27 cellular contexts compared by ENCODE assay signal in genomic region chr1:225526878-225527277, GRCh38.
A peak's percentile ranks its signal among the peaks of the same experiment; 100 is the strongest.
DNase-seq lines count a peak whose midpoint lies in the region; ATAC-seq and TF ChIP-seq lines count a peak whose summit lies in the region.
"Had no signal": no experiment of that assay in that cellular context is flagged by ENCODE, and none has a peak within 500 bp of the region (broad histone marks: within the 10 kb centered on the region; RNA-seq: fewer than 3 reads in every experiment).

No MANE protein-coding gene starts in this region.

- peak overlapping the region; percentile 39; the same call in 1 of the 2 replicates for H3K27ac Mint-ChIP-seq in WTC11
- no peak overlapping the region for H3K27ac Mint-ChIP-seq in natural killer cell treated with Interleukin-12 subunit alpha and Interleukin-12 subunit beta and Interleukin-15 and Interleukin-18, amount 100 ng/mL, for 72 hours
- H3K27ac Mint-ChIP-seq: activated CD8-positive, alpha-beta T cell treated with anti-CD3 and anti-CD28 coated beads for 36 hours; activated naive CD4-positive, alpha-beta T cell treated with anti-CD3 and anti-CD28 coated beads, Interleukin-2, amount 50 U/mL, for 24 hours; activated T-helper 17 cell treated with anti-CD3 and anti-CD28 coated beads, Interleukin-2, amount 50 U/mL, for 72 hours; CD4-positive, alpha-beta T cell; dendritic cell treated with granulocyte-macrophage colony-stimulating factor and Interleukin-4, amounts not matched to agents 40 ng/mL and 50 ng/mL, for 4 days; naive thymus-derived CD4-positive, alpha-beta T cell; stimulated activated effector memory CD8-positive, alpha-beta T cell treated with anti-CD3 and anti-CD28 coated beads, Interleukin-12 subunit alpha, Interleukin-12 subunit beta, amount 100 ng/mL, for 72 hours; T-helper 1 cell treated with Interleukin-12 subunit alpha and Interleukin-12 subunit beta and Interleukin-4 antibody, amounts not matched to agents 30 μg/mL and 1 μg/mL, for 36 hours had no signal

- no peak for TF ChIP-seq CTCF in WTC11 (IDR thresholded peaks at IDR 0.05)
- TF ChIP-seq CTCF in stomach (IDR thresholded peaks at IDR 0.05), result no peak

- H3K4me1 Mint-ChIP-seq in WTC11, result peaks cover 30% of the 10 kb centered on the region
- H3K4me1 Mint-ChIP-seq in natural killer cell treated with Interleukin-12 subunit alpha and Interleukin-12 subunit beta and Interleukin-15 and Interleukin-18, amount 100 ng/mL, for 72 hours (ENCODE audit: low read depth in 2 of 2), result peaks cover 0 to 2% of the 10 kb centered on the region in 2 donors
- H3K4me1 Mint-ChIP-seq: activated naive CD4-positive, alpha-beta T cell treated with anti-CD3 and anti-CD28 coated beads, Interleukin-2, amount 50 U/mL, for 24 hours; activated T-helper 17 cell treated with anti-CD3 and anti-CD28 coated beads, Interleukin-2, amount 50 U/mL, for 72 hours; stimulated activated effector memory CD8-positive, alpha-beta T cell treated with anti-CD3 and anti-CD28 coated beads, Interleukin-12 subunit alpha, Interleukin-12 subunit beta, amount 100 ng/mL, for 72 hours had no signal

- no peaks in the 10 kb centered on the region; the same call in 1 of the 2 replicates for H3K36me3 Mint-ChIP-seq in WTC11
- H3K36me3 Mint-ChIP-seq in natural killer cell treated with Interleukin-12 subunit alpha and Interleukin-12 subunit beta and Interleukin-15 and Interleukin-18, amount 100 ng/mL, for 72 hours, result no peaks in the 10 kb centered on the region
- H3K36me3 Mint-ChIP-seq: activated naive CD4-positive, alpha-beta T cell treated with anti-CD3 and anti-CD28 coated beads, Interleukin-2, amount 50 U/mL, for 24 hours; naive thymus-derived CD4-positive, alpha-beta T cell; stimulated activated effector memory CD8-positive, alpha-beta T cell treated with anti-CD3 and anti-CD28 coated beads, Interleukin-12 subunit alpha, Interleukin-12 subunit beta, amount 100 ng/mL, for 72 hours had no signal

- H3K9me3 ChIP-seq in iPS-18a (ENCODE audit: control insufficient read depth, low read depth, low read length), result no peaks in the 10 kb centered on the region
- no peaks in the 10 kb centered on the region for H3K9me3 ChIP-seq in stomach
- H3K9me3 ChIP-seq: left lung had no signal

- intact Hi-C loops in stomach (cut with DNase I; ENCODE audit: low total_unique reads), result no loop called here

- WGBS in stomach, 5 donors, result 16 to 21% (median 18%) methylated on average over 3 of the region's 3 CpGs

- H3K27ac ChIP-seq in iPS-18a (ENCODE audit: low read length), result peak overlapping the region; percentile 18
- no peak overlapping the region for H3K27ac ChIP-seq in stomach
- H3K27ac ChIP-seq: 22Rv1, GM23248, left lung had no signal

- no peak overlapping the region for H3K4me3 Mint-ChIP-seq in WTC11
- no peak overlapping the region for H3K4me3 Mint-ChIP-seq in natural killer cell treated with Interleukin-12 subunit alpha and Interleukin-12 subunit beta and Interleukin-15 and Interleukin-18, amount 100 ng/mL, for 72 hours
- H3K4me3 Mint-ChIP-seq: activated CD8-positive, alpha-beta T cell treated with anti-CD3 and anti-CD28 coated beads for 36 hours; activated naive CD4-positive, alpha-beta T cell treated with anti-CD3 and anti-CD28 coated beads, Interleukin-2, amount 50 U/mL, for 24 hours; activated T-helper 17 cell treated with anti-CD3 and anti-CD28 coated beads, Interleukin-2, amount 50 U/mL, for 72 hours; CD4-positive, alpha-beta T cell; dendritic cell treated with granulocyte-macrophage colony-stimulating factor and Interleukin-4, amounts not matched to agents 40 ng/mL and 50 ng/mL, for 4 days; naive thymus-derived CD4-positive, alpha-beta T cell; stimulated activated effector memory CD8-positive, alpha-beta T cell treated with anti-CD3 and anti-CD28 coated beads, Interleukin-12 subunit alpha, Interleukin-12 subunit beta, amount 100 ng/mL, for 72 hours; T-helper 1 cell treated with Interleukin-12 subunit alpha and Interleukin-12 subunit beta and Interleukin-4 antibody, amounts not matched to agents 30 μg/mL and 1 μg/mL, for 36 hours had no signal

- H3K4me1 ChIP-seq in iPS-18a (ENCODE audit: control insufficient read depth, low read depth, low read length), result peaks cover 24% of the 10 kb centered on the region
- H3K4me1 ChIP-seq in stomach, result peaks cover 0 to 38% (median 24%) of the 10 kb centered on the region in 4 donors
- H3K4me1 ChIP-seq: left lung had no signal

- H3K9ac ChIP-seq in iPS-18a (ENCODE audit: low read length), result no peak overlapping the region
- H3K9ac ChIP-seq: GM23248 had no signal

- TF ChIP-seq POLR2A in stomach (IDR thresholded peaks at IDR 0.05), result no peak

- H3K27me3 ChIP-seq in iPS-18a (ENCODE audit: control insufficient read depth, insufficient read depth, low read length), result no peaks in the 10 kb centered on the region
- H3K27me3 ChIP-seq in stomach, result no peaks in the 10 kb centered on the region
- H3K27me3 ChIP-seq: left lung had no signal

- DNase-seq in DMS 273 (lab: John Stamatoyannopoulos, UW; ENCODE audit: unreplicated experiment), result peak; percentile 53
- DNase-seq in DMS 273 treated with DMSO at 0.1 percent for 48 hours (lab: John Stamatoyannopoulos, UW), result no peak
- no peak for DNase-seq in WTC11 (ENCODE audit: low spot score)
- peak; percentile 68 for DNase-seq in stomach
- no peak for DNase-seq in NCI-H2171 treated with DMSO at 0.1 percent for 48 hours (lab: John Stamatoyannopoulos, UW)
- DNase-seq in natural killer cell treated with Interleukin-12 subunit alpha and Interleukin-12 subunit beta and Interleukin-15 and Interleukin-18, amount 100 ng/mL, for 72 hours (ENCODE audit: low spot score), result no peak
- DNase-seq: activated CD4-positive, alpha-beta T cell treated with anti-CD3 and anti-CD28 coated beads for 1 hour; activated CD8-positive, alpha-beta T cell treated with anti-CD3 and anti-CD28 coated beads for 36 hours; CD4-positive, alpha-beta T cell; central memory CD4-positive, alpha-beta T cell; EL; GM23248; naive thymus-derived CD4-positive, alpha-beta T cell; NCI-H1092; NCI-H187; NCI-H69; retina; stimulated activated CD4-positive, alpha-beta T cell treated with anti-CD3 and anti-CD28 coated beads, Interleukin-4, amount 100 ng/mL, for 24 hours had no signal

- peaks cover 5% of the 10 kb centered on the region; the same call in 1 of the 2 replicates for H3K9me3 Mint-ChIP-seq in WTC11
- H3K9me3 Mint-ChIP-seq in natural killer cell treated with Interleukin-12 subunit alpha and Interleukin-12 subunit beta and Interleukin-15 and Interleukin-18, amount 100 ng/mL, for 72 hours, result no peaks in the 10 kb centered on the region
- H3K9me3 Mint-ChIP-seq: activated CD8-positive, alpha-beta T cell treated with anti-CD3 and anti-CD28 coated beads for 36 hours; activated naive CD4-positive, alpha-beta T cell treated with anti-CD3 and anti-CD28 coated beads, Interleukin-2, amount 50 U/mL, for 24 hours; activated T-helper 17 cell treated with anti-CD3 and anti-CD28 coated beads, Interleukin-2, amount 50 U/mL, for 72 hours; CD4-positive, alpha-beta T cell; dendritic cell treated with granulocyte-macrophage colony-stimulating factor and Interleukin-4, amounts not matched to agents 40 ng/mL and 50 ng/mL, for 4 days; naive thymus-derived CD4-positive, alpha-beta T cell; stimulated activated effector memory CD8-positive, alpha-beta T cell treated with anti-CD3 and anti-CD28 coated beads, Interleukin-12 subunit alpha, Interleukin-12 subunit beta, amount 100 ng/mL, for 72 hours; T-helper 1 cell treated with Interleukin-12 subunit alpha and Interleukin-12 subunit beta and Interleukin-4 antibody, amounts not matched to agents 30 μg/mL and 1 μg/mL, for 36 hours had no signal

- CTCF ChIA-PET in WTC11 (lab: Charles Lee), result interaction anchor here (0.6 to 1.6 kb wide), 3 partner anchors 52 to 1779 kb away, joined by 3 to 5 read pairs (median 4); no protein-coding TSS in a partner anchor

- POLR2A ChIA-PET in WTC11 (lab: Charles Lee), result interaction anchor here (0.6 to 0.7 kb wide), 2 partner anchors 26 to 389 kb away, joined by 3 read pairs; no protein-coding TSS in a partner anchor

- no peak for ATAC-seq in WTC11
- ATAC-seq in HG02642 (IDR thresholded peaks at IDR 0.05; ENCODE audit: poor library complexity, unreplicated experiment), result no peak
- no peak for ATAC-seq in natural killer cell treated with Interleukin-12 subunit alpha and Interleukin-12 subunit beta and Interleukin-15 and Interleukin-18, amount 100 ng/mL, for 72 hours
- ATAC-seq: activated CD8-positive, alpha-beta T cell treated with anti-CD3 and anti-CD28 coated beads for 36 hours; activated T-helper 17 cell treated with anti-CD3 and anti-CD28 coated beads, Interleukin-2, amount 50 U/mL, for 72 hours; left lung; naive thymus-derived CD4-positive, alpha-beta T cell; stimulated activated effector memory CD8-positive, alpha-beta T cell treated with anti-CD3 and anti-CD28 coated beads, Interleukin-12 subunit alpha, Interleukin-12 subunit beta, amount 100 ng/mL, for 72 hours had no signal

- no peaks in the 10 kb centered on the region for H3K27me3 Mint-ChIP-seq in WTC11 (ENCODE audit: low read depth)
- peaks cover 10 to 25% of the 10 kb centered on the region in 2 donors for H3K27me3 Mint-ChIP-seq in natural killer cell treated with Interleukin-12 subunit alpha and Interleukin-12 subunit beta and Interleukin-15 and Interleukin-18, amount 100 ng/mL, for 72 hours
- H3K27me3 Mint-ChIP-seq: dendritic cell treated with granulocyte-macrophage colony-stimulating factor and Interleukin-4, amounts not matched to agents 40 ng/mL and 50 ng/mL, for 4 days had no signal

- no peak for TF ChIP-seq EP300 in stomach (IDR thresholded peaks at IDR 0.05)

- no peak overlapping the region for H3K4me3 ChIP-seq in iPS-18a (ENCODE audit: low read length)
- H3K4me3 ChIP-seq in stomach, result no peak overlapping the region
- H3K4me3 ChIP-seq: GM23248, left lung had no signal

- H3K36me3 ChIP-seq in iPS-18a (ENCODE audit: control insufficient read depth, low read depth, low read length) (peaks cover 18% of the 10 kb centered on the region), stomach (peaks cover 0 to 9% (median 4%) of the 10 kb centered on the region in 4 donors)
- H3K36me3 ChIP-seq: left lung had no signal

TF ChIP-seq in WTC11, 78 proteins besides CTCF, POLR2A, EP300 and RAD21 (continues in another document):
- TF ChIP-seq MXD4 (CRISPR knock-in tag; IDR thresholded peaks at IDR 0.05; ENCODE audit: borderline replicate concordance) (no peak), TCF7 (CRISPR knock-in tag; IDR thresholded peaks at IDR 0.05; ENCODE audit: low read depth) (no peak)

Comparison
In these comparisons a context has a peak if more than half of its experiments do, and no peak if none do; other contexts are left out.
1. DNase-seq: peak in DMS 273 (single experiment) and stomach (single experiment); none in DMS 273 treated with DMSO at 0.1 percent for 48 hours (single experiment), WTC11 (single experiment), NCI-H2171 treated with DMSO at 0.1 percent for 48 hours (single experiment) and natural killer cell treated with Interleukin-12 subunit alpha and Interleukin-12 subunit beta and Interleukin-15 and Interleukin-18, amount 100 ng/mL, for 72 hours (single experiment).